ENCODE assay signal across 8 cellular contexts in the genomic region with DNA sequence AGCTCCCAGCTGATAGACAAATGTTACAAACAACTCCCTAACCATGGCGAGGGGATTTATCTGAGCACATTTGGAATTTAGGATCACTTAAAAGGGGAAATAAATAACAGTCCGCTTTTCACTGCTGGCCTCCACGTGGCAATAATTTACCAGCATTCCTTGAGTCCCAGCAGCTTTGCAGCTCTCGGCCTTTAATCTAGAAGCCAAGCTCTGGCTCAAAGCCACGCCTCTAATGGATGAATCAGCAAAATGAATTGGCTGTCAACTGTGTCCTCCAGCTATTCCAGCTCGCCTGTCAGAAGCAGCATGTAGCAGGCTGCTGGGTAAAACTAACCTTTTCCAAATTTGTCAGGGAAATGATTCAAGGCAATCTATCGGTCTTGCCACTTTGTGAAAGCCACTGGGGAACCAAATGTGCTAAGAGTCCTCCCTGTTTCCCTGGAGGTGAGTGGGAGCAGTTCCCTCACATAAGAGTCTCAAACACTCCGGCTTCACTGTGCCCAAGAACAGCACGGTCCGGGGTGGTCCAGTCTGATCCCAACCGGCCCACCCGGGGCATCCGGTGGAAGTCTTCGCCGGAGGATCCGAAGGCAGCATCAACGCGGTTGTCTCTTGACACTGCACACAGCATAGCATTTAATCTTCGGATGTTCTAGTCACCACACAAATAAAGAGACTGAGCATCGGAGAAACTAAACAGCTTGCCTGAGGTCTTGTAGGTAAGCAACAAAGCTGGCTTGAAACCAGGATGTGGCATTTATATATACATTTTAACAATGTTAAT.
DNase-seq lines count a peak whose midpoint lies in the region; ATAC-seq, FAIRE-seq and TF ChIP-seq lines count a peak whose summit lies in the region.

No MANE protein-coding gene starts in this region.

- H3K27me3 Mint-ChIP-seq in endodermal cell (ENCODE audit: insufficient read depth): no peaks in the 10 kb centered on the region
- H3K27me3 Mint-ChIP-seq in activated T-cell treated with anti-CD3 and anti-CD28 coated beads, Interleukin-2, amount 50 U/mL, for 4 hours (ENCODE audit: low read depth): no peaks in the 10 kb centered on the region

- ATAC-seq in lower lobe of right lung: peak; percentile 71 to 92
- ATAC-seq in upper lobe of right lung: peak; percentile 87
- no peak for ATAC-seq in activated T-cell treated with anti-CD3 and anti-CD28 coated beads, Interleukin-2, amount 50 U/mL, for 4 hours
- no peak for ATAC-seq in GM21526 (IDR thresholded peaks at IDR 0.05; ENCODE audit: low FRiP score, unreplicated experiment)

- no peak overlapping the region for H3K4me3 Mint-ChIP-seq in endodermal cell
- no peak overlapping the region for H3K4me3 Mint-ChIP-seq in activated T-cell treated with anti-CD3 and anti-CD28 coated beads, Interleukin-2, amount 50 U/mL, for 4 hours

- DNase-seq in H54 (ENCODE audit: insufficient read length, low spot score) (peak; percentile 71), RCC 7860 (ENCODE audit: low spot score) (peak; percentile 87), endodermal cell (peak; percentile 75), lower lobe of right lung (peak; percentile 52), upper lobe of right lung (no peak), GM10248 (ENCODE audit: extremely low spot score) (no peak)
- no peak for DNase-seq in activated T-cell treated with anti-CD3 and anti-CD28 coated beads, Interleukin-2, amount 50 U/mL, for 4 hours

- H3K27ac ChIP-seq in endodermal cell (ENCODE audit: low read depth, low read length) (peak overlapping the region; percentile 20), lower lobe of right lung (no peak overlapping the region), upper lobe of right lung (peak overlapping the region; percentile 4)

- CTCF ChIA-PET in GM10248 (lab: Yijun Ruan, JAX): interaction anchor here (1.1 to 3.1 kb wide), 3 partner anchors 14 to 29 kb away, joined by 3 to 7 read pairs (median 3); no protein-coding TSS in a partner anchor

- H3K36me3 ChIP-seq in endodermal cell (ENCODE audit: control insufficient read depth, insufficient read depth, low read length) (peaks cover 11% of the 10 kb centered on the region), lower lobe of right lung (peaks cover 10% of the 10 kb centered on the region), upper lobe of right lung (peaks cover 15% of the 10 kb centered on the region)

- no peaks in the 10 kb centered on the region for H3K27me3 ChIP-seq in endodermal cell (ENCODE audit: control insufficient read depth, insufficient read depth, low read length, poor library complexity, severe bottlenecking)
- no peaks in the 10 kb centered on the region for H3K27me3 ChIP-seq in lower lobe of right lung (ENCODE audit: low read depth)
- H3K27me3 ChIP-seq in upper lobe of right lung: no peaks in the 10 kb centered on the region

- TF ChIP-seq CTCF in endodermal cell (conservative IDR thresholded peaks at IDR 0.05): no peak
- no peak for TF ChIP-seq CTCF in lower lobe of right lung (IDR thresholded peaks at IDR 0.05)
- TF ChIP-seq CTCF in upper lobe of right lung (IDR thresholded peaks at IDR 0.05): no peak
- no peak for TF ChIP-seq CTCF in GM10248 (IDR thresholded peaks at IDR 0.05; ENCODE audit: control extremely low read depth, extremely low read depth, low read depth, missing control alignments)

- H3K27ac Mint-ChIP-seq in endodermal cell: peak overlapping the region; percentile 89

- H3K9me3 Mint-ChIP-seq in endodermal cell: peaks cover 1% of the 10 kb centered on the region
- H3K9me3 Mint-ChIP-seq in activated T-cell treated with anti-CD3 and anti-CD28 coated beads, Interleukin-2, amount 50 U/mL, for 4 hours: no peaks in the 10 kb centered on the region

- H3K9me3 ChIP-seq in endodermal cell (ENCODE audit: control insufficient read depth, low read length) (no peaks in the 10 kb centered on the region), lower lobe of right lung (no peaks in the 10 kb centered on the region), upper lobe of right lung (no peaks in the 10 kb centered on the region)

- H3K9ac ChIP-seq in endodermal cell (ENCODE audit: extremely low read depth, low read length, poor library complexity, severe bottlenecking): no peak overlapping the region

- peaks cover 7% of the 10 kb centered on the region for H3K36me3 Mint-ChIP-seq in endodermal cell (ENCODE audit: low read depth)
- peaks cover 8% of the 10 kb centered on the region for H3K36me3 Mint-ChIP-seq in activated T-cell treated with anti-CD3 and anti-CD28 coated beads, Interleukin-2, amount 50 U/mL, for 4 hours (ENCODE audit: insufficient read depth)

- FAIRE-seq in H54 (lab: Jason Lieb, UNC) (peak; percentile 80), RCC 7860 (lab: Jason Lieb, UNC) (peak; percentile 82)

- WGBS in endodermal cell (ENCODE audit: insufficient coverage in 1 of 2, insufficient read length in 1 of 2), 2 experiments: 68 to 81% methylated on average over 11 to 20 of the region's 20 CpGs

- H3K4me1 ChIP-seq in endodermal cell (ENCODE audit: control insufficient read depth, insufficient read depth, low read length) (peaks cover 7% of the 10 kb centered on the region), lower lobe of right lung (peaks cover 21% of the 10 kb centered on the region), upper lobe of right lung (peaks cover 23% of the 10 kb centered on the region)

- H3K4me3 ChIP-seq in endodermal cell (ENCODE audit: low read length): no peak overlapping the region
- peak overlapping the region; percentile 28 for H3K4me3 ChIP-seq in lower lobe of right lung
- H3K4me3 ChIP-seq in upper lobe of right lung: peak overlapping the region; percentile 25

- peaks cover 25% of the 10 kb centered on the region for H3K4me1 Mint-ChIP-seq in endodermal cell
- peaks cover 17% of the 10 kb centered on the region for H3K4me1 Mint-ChIP-seq in activated T-cell treated with anti-CD3 and anti-CD28 coated beads, Interleukin-2, amount 50 U/mL, for 4 hours (ENCODE audit: low read depth)

- intact Hi-C loops in lower lobe of right lung (cut with DNase I) (no loop called here), upper lobe of right lung (cut with DNase I) (no loop called here)

- POLR2A ChIA-PET in GM10248 (lab: Yijun Ruan, JAX): no interaction called here

- peak; percentile 26; the same call in 1 of the 2 replicates for TF ChIP-seq POLR2A in H54 (IDR thresholded peaks at IDR 0.05; ENCODE audit: low read depth, low read length)

Comparison
In these comparisons a context has a peak if more than half of its experiments do, and no peak if none do; other contexts are left out.
1. DNase-seq: peak in H54 (single experiment), RCC 7860 (single experiment), endodermal cell (single experiment) and lower lobe of right lung (single experiment); none in upper lobe of right lung (single experiment), GM10248 (single experiment) and activated T-cell treated with anti-CD3 and anti-CD28 coated beads, Interleukin-2, amount 50 U/mL, for 4 hours (single experiment).
2. ATAC-seq: peak in lower lobe of right lung (2 of 2) and upper lobe of right lung (single experiment); none in activated T-cell treated with anti-CD3 and anti-CD28 coated beads, Interleukin-2, amount 50 U/mL, for 4 hours (0 of 2) and GM21526 (single experiment).